ENCODE assay signal across 8 cellular contexts in the genomic region with DNA sequence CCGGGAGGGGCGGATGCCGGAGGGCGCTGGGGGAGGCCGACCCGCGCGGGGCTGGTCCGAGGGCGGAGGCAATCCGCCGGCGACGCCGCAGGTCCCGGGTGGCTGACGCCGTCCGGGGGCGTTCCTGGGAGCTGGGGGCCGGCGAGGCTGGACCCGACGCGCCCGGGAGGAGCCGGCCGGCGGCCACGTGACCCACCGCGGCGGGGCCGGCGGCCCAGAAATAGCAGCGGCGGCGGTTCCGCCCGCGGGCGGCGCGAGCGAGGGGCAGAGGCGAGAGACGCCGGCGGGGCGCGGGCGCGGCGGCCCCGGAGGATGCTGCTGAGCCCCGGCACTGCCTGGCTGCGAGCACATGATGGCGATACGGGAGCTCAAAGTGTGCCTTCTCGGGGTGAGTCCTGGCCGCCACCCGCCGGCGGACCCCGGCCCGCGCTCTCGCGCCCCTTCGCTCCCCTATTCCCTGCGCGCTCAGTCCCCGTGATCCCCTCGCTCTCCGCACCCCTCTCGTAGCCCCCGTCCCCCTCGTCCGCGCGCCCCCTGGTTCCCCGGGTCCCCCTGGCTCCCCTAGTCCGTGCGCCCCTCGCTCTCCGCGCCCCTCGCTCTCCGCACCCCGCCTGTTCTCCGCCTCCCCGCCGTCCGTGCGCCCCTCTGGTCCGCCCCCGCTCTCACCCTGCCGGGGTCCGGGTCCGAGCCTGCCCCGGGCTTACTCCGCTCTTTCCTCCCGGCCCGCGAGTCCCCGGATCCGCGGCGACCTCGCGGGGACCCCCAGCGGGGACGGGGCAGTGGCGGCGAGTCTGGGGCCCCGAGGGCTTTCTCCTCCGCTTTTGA. TPM values are rescaled to one million over a fixed set of nuclear protein-coding genes. Genes with fewer than 3 reads are reported as not detected.
DNase-seq lines count a peak whose midpoint lies in the region; FAIRE-seq and TF ChIP-seq lines count a peak whose summit lies in the region.

A gene with protein sequence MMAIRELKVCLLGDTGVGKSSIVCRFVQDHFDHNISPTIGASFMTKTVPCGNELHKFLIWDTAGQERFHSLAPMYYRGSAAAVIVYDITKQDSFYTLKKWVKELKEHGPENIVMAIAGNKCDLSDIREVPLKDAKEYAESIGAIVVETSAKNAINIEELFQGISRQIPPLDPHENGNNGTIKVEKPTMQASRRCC (plus strand): TSS at position 245 of the 825 bp plus-strand sequence. CDS start 105 bp downstream, at position 350.

- H3K27ac ChIP-seq in OCI-LY1 (ENCODE audit: low read depth, low read length, poor library complexity, severe bottlenecking) (no peak within 1 kb of the TSS), colonic mucosa (peak within 1 kb of the TSS; percentile 51), keratinocyte (ENCODE audit: control insufficient read depth, insufficient read depth, low read length) (peak within 1 kb of the TSS; percentile 37), skeletal muscle tissue (ENCODE audit: low read depth, low read length) (peak within 1 kb of the TSS; percentile 74)

- H3K9me3 ChIP-seq in OCI-LY1 (ENCODE audit: low read length) (no peaks in the 10 kb centered on the region), colonic mucosa (no peaks in the 10 kb centered on the region), keratinocyte (ENCODE audit: control insufficient read depth, low read depth, low read length) (no peaks in the 10 kb centered on the region), skeletal muscle tissue (ENCODE audit: control insufficient read depth in 3 of 3, low read length in 3 of 3) (no peaks in the 10 kb centered on the region)

- no peaks in the 10 kb centered on the region for H3F3A ChIP-seq in OCI-LY1 (ENCODE audit: insufficient read depth, low read length)

- intact Hi-C loops in colonic mucosa (cut with DNase I): loop anchor here (10.0 kb wide), 1 partner anchor 83 kb away; no protein-coding TSS in a partner anchor

- H3K4me2 ChIP-seq in OCI-LY1 (ENCODE audit: low read length): peak within 1 kb of the TSS; percentile 61
- H3K4me2 ChIP-seq in keratinocyte (ENCODE audit: control insufficient read depth, extremely low read depth, insufficient read depth, low read depth, low read length): peak within 1 kb of the TSS; percentile 91

- peaks cover 27% of the 10 kb centered on the region for H3K27me3 ChIP-seq in H7 (ENCODE audit: control insufficient read depth, insufficient read depth, low read length)
- peaks cover 4% of the 10 kb centered on the region; the same call in 1 of the 2 replicates for H3K27me3 ChIP-seq in OCI-LY1 (ENCODE audit: insufficient read depth, low read length)
- peaks cover 10% of the 10 kb centered on the region for H3K27me3 ChIP-seq in colonic mucosa
- no peaks in the 10 kb centered on the region for H3K27me3 ChIP-seq in keratinocyte (ENCODE audit: control insufficient read depth, extremely low read depth, insufficient read depth, low read length)
- peaks cover 7 to 28% (median 24%) of the 10 kb centered on the region in 3 donors for H3K27me3 ChIP-seq in skeletal muscle tissue (ENCODE audit: control insufficient read depth in 3 of 3, insufficient read depth in 3 of 3, low read length in 3 of 3)

- H2AFZ ChIP-seq in OCI-LY1 (ENCODE audit: low read length) (no peak within 1 kb of the TSS), keratinocyte (ENCODE audit: control insufficient read depth, low read length) (peak within 1 kb of the TSS; percentile 82)

- TF ChIP-seq CTCF in OCI-LY1 (IDR thresholded peaks at IDR 0.05; ENCODE audit: low read length) (no peak), colonic mucosa (IDR thresholded peaks at IDR 0.05) (no peak), keratinocyte (optimal IDR thresholded peaks at IDR 0.05 in 1 of 3, IDR thresholded peaks at IDR 0.05 in 1 of 3, conservative IDR thresholded peaks at IDR 0.05 in 1 of 3; ENCODE audit: extremely low read depth in 1 of 3, insufficient read depth in 2 of 3, low read length in 3 of 3) (peak in 1 of 3 experiments; percentile 25)

- peaks cover 4% of the 10 kb centered on the region for H3K4me1 ChIP-seq in OCI-LY1 (ENCODE audit: insufficient read depth, low read length, severe bottlenecking)
- H3K4me1 ChIP-seq in colonic mucosa: peaks cover 5% of the 10 kb centered on the region
- H3K4me1 ChIP-seq in keratinocyte (ENCODE audit: control insufficient read depth, extremely low read depth, insufficient read depth, low read length): peaks cover 34% of the 10 kb centered on the region
- peaks cover 16 to 17% (median 17%) of the 10 kb centered on the region in 3 donors for H3K4me1 ChIP-seq in skeletal muscle tissue (ENCODE audit: control insufficient read depth in 3 of 3, insufficient read depth in 3 of 3, low read length in 3 of 3)

- no peaks in the 10 kb centered on the region for H3K9me2 ChIP-seq in OCI-LY1 (ENCODE audit: low read depth, low read length)

- DNase-seq in SIG-M5 treated with dmso at 0.1 percent for 504 hours (lab: John Stamatoyannopoulos, UW; ENCODE audit: unreplicated experiment) (peak; percentile 14), SIG-M5 (lab: John Stamatoyannopoulos, UW) (no peak), H7 (peak; percentile 92), colonic mucosa (peak; percentile 56), keratinocyte (ENCODE audit: low read depth, low spot score) (no peak)
- DNase-seq in central memory CD4-positive, alpha-beta T cell: no peak

- FAIRE-seq in keratinocyte (lab: Jason Lieb, UNC): no peak

- H3K9me1 ChIP-seq in keratinocyte (ENCODE audit: control insufficient read depth, extremely low read depth, insufficient read depth, low read length): no peaks in the 10 kb centered on the region

- H4K20me1 ChIP-seq in OCI-LY1 (ENCODE audit: insufficient read depth, low read length) (no peaks in the 10 kb centered on the region), keratinocyte (ENCODE audit: control insufficient read depth, extremely low read depth, insufficient read depth, low read length) (no peaks in the 10 kb centered on the region)

- H3K4me3 ChIP-seq in H7 (ENCODE audit: insufficient read depth, low read depth, low read length): peak within 1 kb of the TSS; percentile 79
- H3K4me3 ChIP-seq in OCI-LY1 (ENCODE audit: low read depth, low read length, poor library complexity, severe bottlenecking): peak within 1 kb of the TSS; percentile 52
- peak within 1 kb of the TSS; percentile 45 for H3K4me3 ChIP-seq in colonic mucosa
- peak within 1 kb of the TSS; percentile 70 to 90 (median 74) for H3K4me3 ChIP-seq in keratinocyte (ENCODE audit: control insufficient read depth in 2 of 3, extremely low read depth in 1 of 3, insufficient read depth in 2 of 3, low read depth in 1 of 3, low read length in 3 of 3)
- peak within 1 kb of the TSS; percentile 64 to 75 (median 75) for H3K4me3 ChIP-seq in skeletal muscle tissue (ENCODE audit: low read length in 3 of 3)

- dilution Hi-C loops in keratinocyte (cut with MboI; ENCODE audit: extremely low pct_ligation_motif_present, low sequenced_read_pairs): no loop called here

- no peak within 1 kb of the TSS; the same call in 1 of the 2 replicates for H3K9ac ChIP-seq in OCI-LY1 (ENCODE audit: low read length)
- peak within 1 kb of the TSS; percentile 64 to 67 for H3K9ac ChIP-seq in colonic mucosa (ENCODE audit: low read depth in 2 of 2, low read length in 2 of 2)
- peak within 1 kb of the TSS; percentile 83 for H3K9ac ChIP-seq in keratinocyte (ENCODE audit: control insufficient read depth, extremely low read depth, insufficient read depth, low read length)
- peak within 1 kb of the TSS; percentile 48 to 71 (median 69) for H3K9ac ChIP-seq in skeletal muscle tissue (ENCODE audit: low read depth in 1 of 3, low read length in 3 of 3)

- H3K79me2 ChIP-seq in OCI-LY1 (ENCODE audit: insufficient read depth, low read length): no peaks in the 10 kb centered on the region
- H3K79me2 ChIP-seq in keratinocyte (ENCODE audit: control insufficient read depth, insufficient read depth, low read length): peaks cover 36% of the 10 kb centered on the region

- H3K36me3 ChIP-seq in H7 (replicated peaks; ENCODE audit: control insufficient read depth, insufficient read depth, low read length) (no peaks in the 10 kb centered on the region), OCI-LY1 (ENCODE audit: insufficient read depth, low read length) (no peaks in the 10 kb centered on the region), colonic mucosa (no peaks in the 10 kb centered on the region), keratinocyte (ENCODE audit: control insufficient read depth in 2 of 2, extremely low read depth in 1 of 2, insufficient read depth in 2 of 2, low read length in 2 of 2) (peaks cover 3 to 11% of the 10 kb centered on the region in 2 experiments), skeletal muscle tissue (ENCODE audit: control insufficient read depth in 3 of 3, insufficient read depth in 3 of 3, low read length in 3 of 3) (no peaks in the 10 kb centered on the region)

RNA-seq across cellular contexts. Expression of the gene that starts here (rescaled TPM):
- total RNA-seq in H7 (2014; rRNA removed; shearing (Covaris generic)): 29.6 and 29.7 TPM in 2 replicates
- total RNA-seq in colonic mucosa (10 to 100 TPM in 1 of 2 donors, 1 to 10 TPM in 1; 4.7 to 16.0 TPM), skeletal muscle tissue (16.7 TPM)
- 40.4 to 53.9 TPM (median 47.0 TPM) in 3 replicates for polyA plus RNA-seq in keratinocyte
- polyA plus RNA-seq in keratinocyte (2011; ENCODE audit: low read depth): 13.5 TPM
- 42.4 and 68.1 TPM in 2 replicates for polyA plus RNA-seq in keratinocyte (2011; cell fraction: cytosol; rRNA removed)
- 64.7 and 66.8 TPM in 2 replicates for polyA plus RNA-seq in keratinocyte (2011; cell fraction: nucleus; rRNA removed)
- polyA plus RNA-seq in keratinocyte (2012; ENCODE audit: low replicate concordance): 22.9 and 43.5 TPM in 2 replicates
- 24.2 to 57.1 TPM (median 52.3 TPM) in 3 replicates for polyA minus RNA-seq in keratinocyte
- 36.8 TPM for polyA minus RNA-seq in keratinocyte (2011; cell fraction: cytosol; rRNA and poly(A)+ RNA removed)
- 14.5 and 32.2 TPM in 2 replicates for polyA minus RNA-seq in keratinocyte (2011; cell fraction: nucleus; rRNA and poly(A)+ RNA removed)

Comparison
In these comparisons a context has a peak if more than half of its experiments do, and no peak if none do; other contexts are left out.
1. DNase-seq: peak in SIG-M5 treated with dmso at 0.1 percent for 504 hours (single experiment), H7 (single experiment) and colonic mucosa (single experiment); none in SIG-M5 (single experiment), keratinocyte (single experiment) and central memory CD4-positive, alpha-beta T cell (single experiment).
2. Peak in every context shown above with its lines, with median percentiles within 50 percentile points of each other: H3K4me3 ChIP-seq.